24 cellular contexts compared by ENCODE assay signal in genomic region chr21:42632771-42633690, GRCh38. TPM values are rescaled to one million over a fixed set of nuclear protein-coding genes. Genes with fewer than 3 reads are reported as not detected.
A peak's percentile ranks its signal among the peaks of the same experiment; 100 is the strongest.
DNase-seq lines count a peak whose midpoint lies in the region; ATAC-seq, FAIRE-seq and TF ChIP-seq lines count a peak whose summit lies in the region.
"Had no signal": no experiment of that assay in that cellular context is flagged by ENCODE, and none has a peak within 500 bp of the region (broad histone marks: within the 10 kb centered on the region; RNA-seq: fewer than 3 reads in every experiment).

No MANE protein-coding gene starts in this region.

- CTCF ChIA-PET in GM12878 (lab: Yijun Ruan, JAX) = no interaction called here

- peak overlapping the region in 1 of 2 experiments; percentile 18 for H3K18ac ChIP-seq in mesenchymal stem cell (ENCODE audit: low read depth in 1 of 2, low read length in 2 of 2)

- no peak for FAIRE-seq in GM12878 (lab: Jason Lieb, UNC)
- FAIRE-seq: GM12891, HTR-8/SVneo, RCC 7860 had no signal

- intact Hi-C loops in GM12878 (cut with micrococcal nuclease; ENCODE audit: unreplicated experiment) = no loop called here

- peak in 2 of 3 donors; percentile 32 to 34 for DNase-seq in Peyer's patch
- DNase-seq in GM12878 (ENCODE audit: low read depth, low spot score) = no peak
- DNase-seq in mesenchymal stem cell = no peak
- peak; percentile 53 to 70 for DNase-seq in suprapubic skin (ENCODE audit: low spot score in 2 of 2)
- DNase-seq in NCI-H1105 (lab: John Stamatoyannopoulos, UW) = no peak
- DNase-seq: Caco-2; CD4-positive, alpha-beta T cell; DMS 273 treated with DMSO at 0.1 percent for 48 hours; DMS79 treated with DMSO at 0.1 percent for 48 hours; HCEC 1CT; IMR-90; NCI-H1105 treated with DMSO at 0.1 percent for 48 hours; NCI-H2029 treated with DMSO at 0.1 percent for 48 hours; NCI-H345; NCI-H524 treated with DMSO at 0.1 percent for 48 hours; SHP77 had no signal

- TF ChIP-seq EP300 in GM12878 (IDR thresholded peaks at IDR 0.05; ENCODE audit: borderline replicate concordance in 1 of 2, control insufficient read depth in 1 of 2, low read depth in 2 of 2, low read length in 2 of 2) (no peak), suprapubic skin (IDR thresholded peaks at IDR 0.05) (no peak)

- H3K4me1 ChIP-seq in Peyer's patch = no peaks in the 10 kb centered on the region
- no peaks in the 10 kb centered on the region for H3K4me1 ChIP-seq in GM12878 (ENCODE audit: control insufficient read depth, insufficient read depth, low read length)
- peaks cover 7% of the 10 kb centered on the region for H3K4me1 ChIP-seq in mesenchymal stem cell (ENCODE audit: control insufficient read depth, insufficient read depth, low read depth, low read length)
- peaks cover 10% of the 10 kb centered on the region for H3K4me1 ChIP-seq in suprapubic skin
- H3K4me1 ChIP-seq: BLaER1, Caco-2 had no signal

- no peak overlapping the region for H4K8ac ChIP-seq in mesenchymal stem cell (ENCODE audit: low read length)

- 32% methylated on average over 21 of the region's 21 CpGs for WGBS in GM12878 (ENCODE audit: insufficient coverage, insufficient replicate concordance, low lambda C conversion rate, missing lambda C conversion rate)
- WGBS in mesenchymal stem cell = 90% methylated on average over 21 of the region's 21 CpGs
- WGBS in suprapubic skin = 87% methylated on average over 16 of the region's 21 CpGs

- no peak for TF ChIP-seq POLR2A in Peyer's patch (IDR thresholded peaks at IDR 0.05)
- no peak for TF ChIP-seq POLR2A in GM12878 (IDR thresholded peaks at IDR 0.05; ENCODE audit: low read depth, low read length)
- TF ChIP-seq POLR2A in suprapubic skin (IDR thresholded peaks at IDR 0.05) = no peak

- H3K4me3 ChIP-seq in Peyer's patch (no peak overlapping the region), GM12878 (no peak overlapping the region), mesenchymal stem cell (ENCODE audit: insufficient read depth in 1 of 2, low read depth in 1 of 2, low read length in 2 of 2) (no peak overlapping the region), suprapubic skin (no peak overlapping the region)
- H3K4me3 ChIP-seq: BLaER1, GM23338, SK-N-MC had no signal

- H3K4me2 ChIP-seq in GM12878 (ENCODE audit: control insufficient read depth, insufficient read depth) (no peak overlapping the region), mesenchymal stem cell (ENCODE audit: low read length, poor library complexity, severe bottlenecking) (no peak overlapping the region)
- H3K4me2 ChIP-seq: BLaER1, GM23338 had no signal

- no peak overlapping the region for H2BK120ac ChIP-seq in mesenchymal stem cell (ENCODE audit: low read depth, low read length)

- H2AK5ac ChIP-seq in mesenchymal stem cell (ENCODE audit: low read length, severe bottlenecking) = no peak overlapping the region

- no peaks in the 10 kb centered on the region for H3K36me3 ChIP-seq in Peyer's patch
- H3K36me3 ChIP-seq in GM12878 (ENCODE audit: control insufficient read depth in 2 of 2, insufficient read depth in 2 of 2, low read length in 1 of 2) = no peaks in the 10 kb centered on the region
- no peaks in the 10 kb centered on the region for H3K36me3 ChIP-seq in mesenchymal stem cell (ENCODE audit: control insufficient read depth in 1 of 2, insufficient read depth in 2 of 2, low read depth in 1 of 2, low read length in 2 of 2)
- H3K36me3 ChIP-seq in suprapubic skin = no peaks in the 10 kb centered on the region
- H3K36me3 ChIP-seq: BLaER1 had no signal

- no peaks in the 10 kb centered on the region for H3K9me3 ChIP-seq in Peyer's patch
- no peaks in the 10 kb centered on the region for H3K9me3 ChIP-seq in GM12878 (replicated peaks; ENCODE audit: control insufficient read depth, insufficient read depth, low read length)
- H3K9me3 ChIP-seq in mesenchymal stem cell (ENCODE audit: control insufficient read depth, low read length) = no peaks in the 10 kb centered on the region
- no peaks in the 10 kb centered on the region for H3K9me3 ChIP-seq in suprapubic skin
- H3K9me3 ChIP-seq: BLaER1, Caco-2 had no signal

- no peaks in the 10 kb centered on the region for H3K27me3 ChIP-seq in Peyer's patch
- peaks cover 0 to 2% of the 10 kb centered on the region in 2 experiments; a peak in 2 of 4 replicates for H3K27me3 ChIP-seq in GM12878 (replicated peaks in 1 of 2; ENCODE audit: control insufficient read depth in 2 of 2, insufficient read depth in 2 of 2, low read length in 1 of 2)
- peaks cover 34 to 51% of the 10 kb centered on the region in 2 experiments for H3K27me3 ChIP-seq in mesenchymal stem cell (ENCODE audit: control insufficient read depth in 1 of 2, insufficient read depth in 1 of 2, low read length in 2 of 2)
- peaks cover 11% of the 10 kb centered on the region for H3K27me3 ChIP-seq in suprapubic skin

- no peak overlapping the region for H3K4ac ChIP-seq in mesenchymal stem cell (ENCODE audit: low read depth in 1 of 2, low read length in 2 of 2)

- SMC1A ChIA-PET in GM12878 (lab: Charles Lee; ENCODE audit: uncharacterized antibody, unreplicated experiment) = no interaction called here

- peak overlapping the region in 1 of 2 experiments; percentile 38 for H3K14ac ChIP-seq in mesenchymal stem cell (ENCODE audit: low read length in 2 of 2)

- H3K79me2 ChIP-seq in GM12878 (ENCODE audit: control insufficient read depth, insufficient read depth, low read length) = no peaks in the 10 kb centered on the region

- H2AFZ ChIP-seq in GM12878 (ENCODE audit: control insufficient read depth, low read depth, low read length) (no peak overlapping the region), mesenchymal stem cell (ENCODE audit: low read depth, low read length) (peak overlapping the region; percentile 32)
- H2AFZ ChIP-seq: GM23338 had no signal

- RAD21 ChIA-PET in GM12878 (lab: Charles Lee; ENCODE audit: unreplicated experiment) = no interaction called here

- peak overlapping the region in 1 of 2 experiments; percentile 45 for H2BK12ac ChIP-seq in mesenchymal stem cell (ENCODE audit: low read length in 2 of 2)

- in situ Hi-C loops in GM12878 (cut with MboI) = no loop called here

- H3K9ac ChIP-seq in GM12878 (ENCODE audit: control insufficient read depth, insufficient read depth, low read length) (no peak overlapping the region), mesenchymal stem cell (ENCODE audit: low read length) (no peak overlapping the region)
- H3K9ac ChIP-seq: BLaER1 had no signal

- no peak overlapping the region for H3K27ac ChIP-seq in Peyer's patch
- H3K27ac ChIP-seq in GM12878 (ENCODE audit: control insufficient read depth, insufficient read depth) = no peak overlapping the region
- no peak overlapping the region for H3K27ac ChIP-seq in mesenchymal stem cell (ENCODE audit: low read length, poor library complexity, severe bottlenecking)
- H3K27ac ChIP-seq in suprapubic skin = no peak overlapping the region
- H3K27ac ChIP-seq: BLaER1, SK-N-MC had no signal

- no peak overlapping the region for H3K23ac ChIP-seq in mesenchymal stem cell (ENCODE audit: low read length in 2 of 2)

- no peaks in the 10 kb centered on the region for H3K79me1 ChIP-seq in mesenchymal stem cell (replicated peaks; ENCODE audit: low read length, poor library complexity, severe bottlenecking)

- H4K91ac ChIP-seq in mesenchymal stem cell (ENCODE audit: low read length) = no peak overlapping the region

- H4K20me1 ChIP-seq in GM12878 (ENCODE audit: control insufficient read depth, insufficient read depth) = no peaks in the 10 kb centered on the region
- H4K20me1 ChIP-seq: BLaER1 had no signal

- no peak overlapping the region for H2BK5ac ChIP-seq in mesenchymal stem cell (ENCODE audit: low read depth, low read length, poor library complexity, severe bottlenecking)

- TF ChIP-seq RAD21 in GM12878 (IDR thresholded peaks at IDR 0.05; ENCODE audit: insufficient read depth, low read depth, low read length) = no peak

- TF ChIP-seq CTCF in Peyer's patch (IDR thresholded peaks at IDR 0.05) (no peak), GM12878 (IDR thresholded peaks at IDR 0.05 in 2 of 3, conservative IDR thresholded peaks at IDR 0.05 in 1 of 3; ENCODE audit: control insufficient read depth in 2 of 3, extremely low read depth in 1 of 3, insufficient read depth in 1 of 3, low read depth in 3 of 3, low read length in 3 of 3) (no peak), suprapubic skin (IDR thresholded peaks at IDR 0.05) (no peak)

- ATAC-seq in GM12878 = peak; percentile 24; the same call in 1 of the 3 replicates
- ATAC-seq in HG02642 (IDR thresholded peaks at IDR 0.05; ENCODE audit: poor library complexity, unreplicated experiment) = no peak
- ATAC-seq in GM19463 (IDR thresholded peaks at IDR 0.05; ENCODE audit: unreplicated experiment) = no peak

- POLR2A ChIA-PET in GM12878 (lab: Charles Lee) = no interaction called here

- peak overlapping the region; percentile 35 for H2BK15ac ChIP-seq in mesenchymal stem cell (ENCODE audit: low read depth, poor library complexity, severe bottlenecking)

- BruUV-seq in GM12878 (replicated peaks; lab: Mats Ljungman, UMichigan) = no TSS peak

TF ChIP-seq in GM12878, 131 proteins besides CTCF, POLR2A, EP300 and RAD21:
- no peak for TF ChIP-seq STAT3 (IDR thresholded peaks at IDR 0.05; ENCODE audit: low read depth, low read length)
- TF ChIP-seq WRNIP1 (IDR thresholded peaks at IDR 0.05; ENCODE audit: borderline replicate concordance, low read depth, low read length) = no peak
- TF ChIP-seq ZBED1 (IDR thresholded peaks at IDR 0.05; ENCODE audit: borderline replicate concordance) = no peak
- TF ChIP-seq SRF (IDR thresholded peaks at IDR 0.05; ENCODE audit: low read depth in 2 of 2, low read length in 2 of 2) = no peak
TF ChIP-seq in GM12878: peak in this region for 0.

RNA-seq across cellular contexts. Expression of gene PDE9A, which starts 20.4 kb away (rescaled TPM):
- total RNA-seq in Peyer's patch (100 to 1,000 TPM in 3 of 4 donors, 10 to 100 TPM in 1; 92.4 to 478 (median 444) TPM), GM12878 (2014; rRNA removed) (0.11 and 0.22 TPM in 2 replicates), GM12878 (2014; rRNA removed; fragmentation: Illumina TruSeq; extraction: Trizol) (0.36 and 0.51 TPM in 2 replicates), GM12878 (2021) (0.28 TPM in 1 of 2 replicates, not detected in the other), suprapubic skin (10 to 100 TPM in 1 of 4 donors, 1 to 10 TPM in 3; 4.5 to 12.0 (median 7.1) TPM)
- 4.5 and 5.1 TPM in 2 replicates for total RNA-seq in GM12878 (2013; cell fraction: nucleolus; rRNA removed)
- 0.42 TPM for polyA plus RNA-seq in GM12878 (2011; ENCODE audit: low read depth)
- polyA plus RNA-seq in GM12878 (2011; rRNA removed) (0.45 and 0.53 TPM in 2 replicates), GM12878 (2014; fragmentation: Illumina TruSeq; extraction: Trizol) (0.24 and 0.32 TPM in 2 replicates), GM12878 (2014; fragmentation: Nextera tagmentation; extraction: Ambion mirVana) (under 1 TPM; 0.10 to 0.18 TPM), GM12878 (2014; rRNA removed) (0.08 and 0.29 TPM in 2 replicates), GM12878 (2016; fragmentation: Nextera tagmentation; extraction: Ambion mirVana) (under 1 TPM in 1 of 2 experiments, not detected in 1; 0.20 TPM)
- polyA plus RNA-seq in GM12878 (2011; cell fraction: cytosol; rRNA removed) = 0.38 and 0.57 TPM in 2 replicates
- 0.61 and 0.78 TPM in 2 replicates for polyA plus RNA-seq in GM12878 (2011; cell fraction: nucleus; rRNA removed)
- polyA plus RNA-seq in GM12878 (2012) = 0.76 and 0.88 TPM in 2 replicates
- polyA minus RNA-seq in GM12878 (2011; rRNA and poly(A)+ RNA removed) = 0.51 and 0.77 TPM in 2 replicates
- not detected in 2 replicates for polyA minus RNA-seq in GM12878 (2011; cell fraction: cytosol; rRNA and poly(A)+ RNA removed)
- polyA minus RNA-seq in GM12878 (2011; cell fraction: nucleus; rRNA and poly(A)+ RNA removed) = 0.24 TPM in 1 of 2 replicates, not detected in the other
- 24.7 TPM for polyA plus RNA-seq in mesenchymal stem cell (2013, experiment 1 of 2)
- 24.2 TPM for polyA plus RNA-seq in mesenchymal stem cell (2013, experiment 2 of 2)

Comparison
In these comparisons a context has a peak if more than half of its experiments do, and no peak if none do; other contexts are left out.
1. DNase-seq: peak in Peyer's patch (2 of 3) and suprapubic skin (2 of 2); none in GM12878 (single experiment), mesenchymal stem cell (single experiment) and NCI-H1105 (single experiment).
2. RNA of gene PDE9A, which starts 20.4 kb away (total RNA-seq): 92.4 to 478 TPM in Peyer's patch; 4.5 to 12.0 TPM in suprapubic skin and 0.11 to 5.1 TPM in GM12878; every median in the first group is over 4 times any median in the second.